Comparison of ENCODE assay signal across 22 cellular contexts in the genomic region with DNA sequence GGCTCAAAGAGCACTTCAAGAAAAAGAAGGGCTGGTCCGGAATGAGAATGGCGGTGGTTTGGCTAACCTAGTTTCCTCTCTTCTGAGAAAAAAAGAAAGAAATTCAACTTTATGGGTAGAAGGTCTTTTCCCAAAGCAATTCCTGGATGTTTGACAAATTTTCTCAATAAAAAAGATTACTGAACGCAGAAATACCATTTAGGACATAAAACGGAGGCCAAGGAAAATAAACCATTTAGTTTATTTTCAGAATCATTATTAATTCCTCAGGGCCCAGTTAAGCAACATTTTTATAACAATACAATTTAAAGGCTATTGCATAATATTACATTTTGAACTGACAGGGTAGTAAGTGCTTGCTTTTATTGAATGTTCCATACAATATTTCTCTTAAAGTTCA.
"Had no signal": no experiment of that assay in that cellular context is flagged by ENCODE, and none has a peak within 500 bp of the region (broad histone marks: within the 10 kb centered on the region; RNA-seq: fewer than 3 reads in every experiment).

No MANE protein-coding gene starts in this region.

- H3K4me3 ChIP-seq: Peyer's patch, SJSA1 had no signal

- DNase-seq: activated CD4-positive, alpha-beta T cell treated with anti-CD3 and anti-CD28 coated beads, Interleukin-2, amount 10 ng/mL, durations not matched to agents 24 days and 14 days; activated CD4-positive, alpha-beta T cell treated with anti-CD3 and anti-CD28 coated beads, Interleukin-2, amount 50 U/mL, for 48 hours; activated CD4-positive, CD25-positive, alpha-beta regulatory T cell treated with anti-CD3 and anti-CD28 coated beads, Interleukin-2, amount 50 U/mL, for 72 hours; activated CD8-positive, alpha-beta memory T cell treated with anti-CD3 and anti-CD28 coated beads, Interleukin-2, amount 10 ng/mL, durations not matched to agents 7 days and 5 days; activated effector memory CD4-positive, alpha-beta T cell treated with Interleukin-2 at 50 U/mL for 16 hours; activated naive CD4-positive, alpha-beta T cell; activated T-cell treated with anti-CD3 and anti-CD28 coated beads, Interleukin-2, amount 50 U/mL, for 24 hours; amniotic stem cell; brain microvascular endothelial cell; caudate nucleus; Kasumi-1; KBM-7; NCI-H1048; NCI-H146; NCI-H2029; NCI-H510A treated with DMSO at 0.1 percent for 48 hours; Peyer's patch; SHP77; SW 1271 had no signal

- ATAC-seq: activated CD8-positive, alpha-beta memory T cell treated with anti-CD3 and anti-CD28 coated beads, Interleukin-2, amount 10 ng/mL, durations not matched to agents 7 days and 5 days; SK-N-SH treated with all-trans-retinoic acid at 6 μM for 48 hours; WTC11 had no signal
